ENCODE assay signal across 8 cellular contexts in genomic region chr14:33564774-33565630, GRCh38.
DNase-seq lines count a peak whose midpoint lies in the region; ATAC-seq and TF ChIP-seq lines count a peak whose summit lies in the region.
"Had no signal": no experiment of that assay in that cellular context is flagged by ENCODE, and none has a peak within 500 bp of the region (broad histone marks: within the 10 kb centered on the region; RNA-seq: fewer than 3 reads in every experiment).

No MANE protein-coding gene starts in this region.

- peak; percentile 82 for ATAC-seq in GM19025 (IDR thresholded peaks at IDR 0.05; ENCODE audit: low read depth, unreplicated experiment)
- ATAC-seq in HG03097 (IDR thresholded peaks at IDR 0.05; ENCODE audit: low FRiP score, unreplicated experiment), result peak; percentile 88
- ATAC-seq: Panc1 had no signal

- no peaks in the 10 kb centered on the region for H3K36me3 ChIP-seq in prostate gland

- no peaks in the 10 kb centered on the region for H3K4me1 ChIP-seq in prostate gland (replicated peaks)

- DNase-seq in NOMO-1 treated with dmso at 0.1 percent for 144 hours (lab: John Stamatoyannopoulos, UW; ENCODE audit: unreplicated experiment) (peak; percentile 34), iPS-NIHi7 (ENCODE audit: extremely low spot score) (peak; percentile 36), prostate gland (ENCODE audit: low spot score) (no peak)
- no peak for DNase-seq in stimulated activated CD4-positive, alpha-beta T cell treated with anti-CD3 and anti-CD28 coated beads, Interleukin-4, amount 100 ng/mL, for 4 hours
- no peak for DNase-seq in activated effector memory CD4-positive, alpha-beta T cell treated with anti-CD3 and anti-CD28 coated beads, Interleukin-2, amount 50 U/mL, for 16 hours

- no peak for TF ChIP-seq POLR2A in prostate gland (IDR thresholded peaks at IDR 0.05)

- intact Hi-C loops in prostate gland (cut with DNase I), result no loop called here

- no peaks in the 10 kb centered on the region for H3K27me3 ChIP-seq in prostate gland (replicated peaks; ENCODE audit: insufficient read depth)

- 55% methylated on average over 3 of the region's 3 CpGs for WGBS in prostate gland

- H3K27ac ChIP-seq in prostate gland, result no peak overlapping the region

- H3K9me3 ChIP-seq in prostate gland, result no peaks in the 10 kb centered on the region

- TF ChIP-seq CTCF in prostate gland (IDR thresholded peaks at IDR 0.05), result no peak

- no peak overlapping the region for H3K4me3 ChIP-seq in prostate gland

Comparison
In these comparisons a context has a peak if more than half of its experiments do, and no peak if none do; other contexts are left out.
1. DNase-seq: peak in NOMO-1 treated with dmso at 0.1 percent for 144 hours (single experiment) and iPS-NIHi7 (single experiment); none in prostate gland (single experiment), stimulated activated CD4-positive, alpha-beta T cell treated with anti-CD3 and anti-CD28 coated beads, Interleukin-4, amount 100 ng/mL, for 4 hours (0 of 2) and activated effector memory CD4-positive, alpha-beta T cell treated with anti-CD3 and anti-CD28 coated beads, Interleukin-2, amount 50 U/mL, for 16 hours (single experiment).